In the genomic region with DNA sequence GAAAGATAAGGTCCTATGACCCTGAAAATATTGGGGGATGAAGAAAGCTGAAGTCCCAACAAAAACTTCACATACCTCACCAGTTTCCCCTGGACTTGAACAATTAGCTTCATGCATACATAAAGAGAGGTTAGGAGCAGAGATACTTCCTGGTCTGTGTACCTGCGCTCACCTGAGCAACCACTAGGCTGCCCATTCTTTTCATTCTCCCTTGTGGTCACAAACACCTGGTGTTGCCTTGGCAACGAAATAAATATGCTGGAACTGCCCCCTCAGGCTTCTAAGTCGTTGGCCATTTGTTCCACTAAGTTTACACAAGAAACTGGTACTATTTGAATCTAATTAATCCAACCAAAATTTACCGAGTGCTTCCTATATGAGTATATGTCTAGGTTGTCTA, we compare ENCODE assay signal across 17 cellular contexts. TPM values are rescaled to one million over a fixed set of nuclear protein-coding genes. Genes with fewer than 3 reads are reported as not detected.
DNase-seq lines count a peak whose midpoint lies in the region; ATAC-seq and TF ChIP-seq lines count a peak whose summit lies in the region.
"Had no signal": no experiment of that assay in that cellular context is flagged by ENCODE, and none has a peak within 500 bp of the region (broad histone marks: within the 10 kb centered on the region; RNA-seq: fewer than 3 reads in every experiment).

No MANE protein-coding gene starts in this region.

- no peaks in the 10 kb centered on the region for H3K27me3 ChIP-seq in WERI-Rb-1 (ENCODE audit: insufficient read depth, low read depth, severe bottlenecking)
- H3K27me3 ChIP-seq: thyroid gland had no signal

- H3K36me3 ChIP-seq in WERI-Rb-1 (no peaks in the 10 kb centered on the region), mucosa of descending colon (ENCODE audit: low read depth) (no peaks in the 10 kb centered on the region)
- H3K36me3 ChIP-seq: lower lobe of right lung, spleen, thyroid gland had no signal

- H3K4me3 ChIP-seq in LNCaP clone FGC (ENCODE audit: low read depth, low read length) (no peak overlapping the region), WERI-Rb-1 (ENCODE audit: low read depth, low read length) (no peak overlapping the region), mucosa of descending colon (no peak overlapping the region)
- H3K4me3 ChIP-seq: lower lobe of right lung, spleen, thyroid gland had no signal

- DNase-seq in NCI-H2081 (lab: John Stamatoyannopoulos, UW) (peak; percentile 34 to 51), NCI-H2081 treated with DMSO at 0.1 percent for 48 hours (lab: John Stamatoyannopoulos, UW) (no peak), LNCaP clone FGC (ENCODE audit: low read depth) (peak; percentile 44), WERI-Rb-1 (no peak), mucosa of descending colon (no peak), UCSD-AML1 (lab: John Stamatoyannopoulos, UW; ENCODE audit: unreplicated experiment) (no peak), 8988T (no peak)
- no peak for DNase-seq in activated naive CD4-positive, alpha-beta T cell treated with anti-CD3 and anti-CD28 coated beads for 36 hours
- DNase-seq: activated CD4-positive, alpha-beta T cell treated with anti-CD3 and anti-CD28 coated beads for 1 hour; anterior cingulate cortex; IMR-90; lower lobe of right lung; NCI-H345; nucleus accumbens; SK-N-SH; spleen; thyroid gland had no signal

- no peak overlapping the region for H3K4me3 Mint-ChIP-seq in activated naive CD4-positive, alpha-beta T cell treated with anti-CD3 and anti-CD28 coated beads for 36 hours

- intact Hi-C loops in mucosa of descending colon (cut with DNase I, micrococcal nuclease), result no loop called here
- intact Hi-C loops in activated naive CD4-positive, alpha-beta T cell treated with anti-CD3 and anti-CD28 coated beads for 36 hours (cut with micrococcal nuclease), result loop anchor here (10.0 kb wide), 1 partner anchor 106 kb away; no protein-coding TSS in a partner anchor

- CTCF ChIA-PET in activated naive CD4-positive, alpha-beta T cell treated with anti-CD3 and anti-CD28 coated beads for 36 hours (lab: Charles Lee), result no interaction called here

- no peaks in the 10 kb centered on the region for H3K36me3 Mint-ChIP-seq in activated naive CD4-positive, alpha-beta T cell treated with anti-CD3 and anti-CD28 coated beads for 36 hours (ENCODE audit: low read depth)

- peaks cover 49% of the 10 kb centered on the region for H3K27me3 Mint-ChIP-seq in activated naive CD4-positive, alpha-beta T cell treated with anti-CD3 and anti-CD28 coated beads for 36 hours (ENCODE audit: low read depth)

- H3K4me1 ChIP-seq in mucosa of descending colon (ENCODE audit: low read depth), result no peaks in the 10 kb centered on the region
- H3K4me1 ChIP-seq: lower lobe of right lung, spleen, thyroid gland had no signal

- H3K4me1 Mint-ChIP-seq in activated naive CD4-positive, alpha-beta T cell treated with anti-CD3 and anti-CD28 coated beads for 36 hours (ENCODE audit: low read depth), result no peaks in the 10 kb centered on the region

- peak; percentile 32 for TF ChIP-seq CTCF in LNCaP clone FGC (IDR thresholded peaks at IDR 0.05; ENCODE audit: control insufficient read depth, extremely low read depth, insufficient read depth)
- TF ChIP-seq CTCF in WERI-Rb-1 (IDR thresholded peaks at IDR 0.05; ENCODE audit: low read depth, low read length), result peak; percentile 22; the same call in 1 of the 2 replicates
- no peak for TF ChIP-seq CTCF in mucosa of descending colon (IDR thresholded peaks at IDR 0.05)

- no peak overlapping the region for H3K27ac Mint-ChIP-seq in activated naive CD4-positive, alpha-beta T cell treated with anti-CD3 and anti-CD28 coated beads for 36 hours

- peak; percentile 72 for ATAC-seq in mucosa of descending colon
- ATAC-seq: lower lobe of right lung had no signal

- H3K9me3 Mint-ChIP-seq in activated naive CD4-positive, alpha-beta T cell treated with anti-CD3 and anti-CD28 coated beads for 36 hours, result no peaks in the 10 kb centered on the region

- H3K27ac ChIP-seq in WERI-Rb-1, result no peak overlapping the region
- H3K27ac ChIP-seq: lower lobe of right lung, spleen, thyroid gland had no signal

- H3K9me3 ChIP-seq in WERI-Rb-1 (ENCODE audit: severe bottlenecking) (no peaks in the 10 kb centered on the region), mucosa of descending colon (no peaks in the 10 kb centered on the region)
- H3K9me3 ChIP-seq: lower lobe of right lung, SK-N-SH, spleen, thyroid gland had no signal

RNA-seq across cellular contexts. Expression of a gene that starts 18.1 kb away (rescaled TPM):
- not detected for total RNA-seq in mucosa of descending colon
- not detected for total RNA-seq in activated naive CD4-positive, alpha-beta T cell treated with anti-CD3 and anti-CD28 coated beads for 36 hours
- total RNA-seq: IMR-90, lower lobe of right lung, spleen, thyroid gland had no signal

Comparison
In these comparisons a context has a peak if more than half of its experiments do, and no peak if none do; other contexts are left out.
1. DNase-seq: peak in NCI-H2081 (2 of 2) and LNCaP clone FGC (single experiment); none in NCI-H2081 treated with DMSO at 0.1 percent for 48 hours (single experiment), WERI-Rb-1 (single experiment), mucosa of descending colon (0 of 3), UCSD-AML1 (single experiment), activated naive CD4-positive, alpha-beta T cell treated with anti-CD3 and anti-CD28 coated beads for 36 hours (single experiment) and 8988T (single experiment).